ENCODE assay signal across 26 cellular contexts in genomic region chr14:55760801-55761200, GRCh38.
"Had no signal": no experiment of that assay in that cellular context is flagged by ENCODE, and none has a peak within 500 bp of the region (broad histone marks: within the 10 kb centered on the region; RNA-seq: fewer than 3 reads in every experiment).

No MANE protein-coding gene starts in this region.

- H3K27ac ChIP-seq: colonic mucosa, esophagus muscularis mucosa, foreskin keratinocyte, ovary, right atrium auricular region, stomach, thyroid gland, upper lobe of left lung had no signal

- DNase-seq: colonic mucosa; effector CD8-positive, alpha-beta T cell; foreskin keratinocyte; glutamatergic neuron; kidney; naive B cell; nephron progenitor cell; occipital lobe; ovary; stimulated activated CD4-positive, alpha-beta T cell treated with anti-CD3 and anti-CD28 coated beads, Interleukin-2, amount 100 ng/mL, for 24 hours; stimulated activated CD4-positive, alpha-beta T cell treated with anti-CD3 and anti-CD28 coated beads, Interleukin-4, amount 100 ng/mL, for 24 hours; stimulated activated naive CD4-positive, alpha-beta T cell treated with Interleukin-2 at 50 U/mL for 16 hours; stomach; thyroid gland; upper lobe of left lung had no signal

- H3K4me1 Mint-ChIP-seq: central memory CD8-positive, alpha-beta T cell; memory B cell; naive B cell had no signal

- H3K9me3 ChIP-seq: colonic mucosa, esophagus muscularis mucosa, ovary, right atrium auricular region, stomach, thyroid gland, upper lobe of left lung had no signal

- H3K9me3 Mint-ChIP-seq: central memory CD8-positive, alpha-beta T cell; dendritic cell treated with granulocyte-macrophage colony-stimulating factor and Interleukin-4, amounts not matched to agents 40 ng/mL and 50 ng/mL, for 4 days; memory B cell had no signal

- H3K36me3 Mint-ChIP-seq: memory B cell; naive B cell; stimulated activated effector memory CD8-positive, alpha-beta T cell treated with anti-CD3 and anti-CD28 coated beads, Interleukin-12 subunit alpha, Interleukin-12 subunit beta, amount 100 ng/mL, for 72 hours had no signal

- H3K4me3 ChIP-seq: colonic mucosa, esophagus muscularis mucosa, lung, ovary, right atrium auricular region, stomach, thyroid gland, upper lobe of left lung had no signal

- ATAC-seq: foreskin keratinocyte; left lobe of liver; sciatic nerve; stimulated activated effector memory CD8-positive, alpha-beta T cell treated with anti-CD3 and anti-CD28 coated beads, Interleukin-12 subunit alpha, Interleukin-12 subunit beta, amount 100 ng/mL, for 72 hours had no signal

- FAIRE-seq: endothelial cell of umbilical vein, kidney, urothelium cell line had no signal

- H3K27me3 ChIP-seq: colonic mucosa, esophagus muscularis mucosa, ovary, right atrium auricular region, stomach, thyroid gland, upper lobe of left lung had no signal

- H3K4me1 ChIP-seq: colonic mucosa, esophagus muscularis mucosa, foreskin keratinocyte, right atrium auricular region, stomach had no signal

- H3K27ac Mint-ChIP-seq: dendritic cell treated with granulocyte-macrophage colony-stimulating factor and Interleukin-4, amounts not matched to agents 40 ng/mL and 50 ng/mL, for 4 days; memory B cell; naive B cell; nephron progenitor cell; stimulated activated effector memory CD8-positive, alpha-beta T cell treated with anti-CD3 and anti-CD28 coated beads, Interleukin-12 subunit alpha, Interleukin-12 subunit beta, amount 100 ng/mL, for 72 hours had no signal

- H3K4me3 Mint-ChIP-seq: central memory CD8-positive, alpha-beta T cell; dendritic cell treated with granulocyte-macrophage colony-stimulating factor and Interleukin-4, amounts not matched to agents 40 ng/mL and 50 ng/mL, for 4 days; memory B cell; naive B cell; nephron progenitor cell; stimulated activated effector memory CD8-positive, alpha-beta T cell treated with anti-CD3 and anti-CD28 coated beads, Interleukin-12 subunit alpha, Interleukin-12 subunit beta, amount 100 ng/mL, for 72 hours had no signal

- H3K36me3 ChIP-seq: colonic mucosa, esophagus muscularis mucosa, ovary, right atrium auricular region, stomach, thyroid gland, upper lobe of left lung had no signal
